Comparison of ENCODE assay signal across 16 cellular contexts in genomic region chr12:101086490-101086889, GRCh38.
DNase-seq lines count a peak whose midpoint lies in the region; ATAC-seq and TF ChIP-seq lines count a peak whose summit lies in the region.
"Had no signal": no experiment of that assay in that cellular context is flagged by ENCODE, and none has a peak within 500 bp of the region (broad histone marks: within the 10 kb centered on the region; RNA-seq: fewer than 3 reads in every experiment).

No MANE protein-coding gene starts in this region.

- H3K9me3 Mint-ChIP-seq in activated naive CD4-positive, alpha-beta T cell treated with anti-CD3 and anti-CD28 coated beads, Interleukin-2, amount 50 U/mL, for 72 hours = peaks cover 8 to 9% of the 10 kb centered on the region in 2 donors
- H3K9me3 Mint-ChIP-seq: central memory CD8-positive, alpha-beta T cell had no signal

- no peak for ATAC-seq in activated naive CD4-positive, alpha-beta T cell treated with anti-CD3 and anti-CD28 coated beads, Interleukin-2, amount 50 U/mL, for 72 hours
- ATAC-seq: upper lobe of right lung had no signal

- DNase-seq in NCI-H2171 treated with DMSO at 0.1 percent for 48 hours (lab: John Stamatoyannopoulos, UW) (peak; percentile 24), NCI-H2171 (lab: John Stamatoyannopoulos, UW) (no peak), RPMI8226 (peak; percentile 14), fibroblast of mammary gland (ENCODE audit: low read depth) (peak; percentile 61), skeletal muscle cell (ENCODE audit: low read depth) (peak; percentile 64), Kasumi-1 (lab: John Stamatoyannopoulos, UW) (no peak)
- no peak for DNase-seq in activated naive CD4-positive, alpha-beta T cell treated with anti-CD3 and anti-CD28 coated beads, Interleukin-2, amount 50 U/mL, for 72 hours (ENCODE audit: low spot score in 2 of 2)
- no peak for DNase-seq in activated CD4-positive, alpha-beta T cell treated with anti-CD3 and anti-CD28 coated beads for 1 hour
- DNase-seq: activated CD4-positive, alpha-beta T cell treated with anti-CD3 and anti-CD28 coated beads, Interleukin-2, amount 10 ng/mL, durations not matched to agents 24 days and 14 days; DMS153; immature natural killer cell; NCI-H345; stimulated activated CD8-positive, alpha-beta memory T cell treated with anti-CD3 and anti-CD28 coated beads, Interleukin-4, amount 100 ng/mL, for 48 hours; upper lobe of right lung had no signal

- no peak overlapping the region for H3K4me3 ChIP-seq in fibroblast of mammary gland (ENCODE audit: control insufficient read depth, low read depth, low read length)
- H3K4me3 ChIP-seq in skeletal muscle cell (ENCODE audit: low read depth, low read length) = no peak overlapping the region
- H3K4me3 ChIP-seq: esophagus muscularis mucosa, upper lobe of right lung had no signal

- no peaks in the 10 kb centered on the region for H3K36me3 Mint-ChIP-seq in activated naive CD4-positive, alpha-beta T cell treated with anti-CD3 and anti-CD28 coated beads, Interleukin-2, amount 50 U/mL, for 72 hours

- TF ChIP-seq CTCF in fibroblast of mammary gland (conservative IDR thresholded peaks at IDR 0.05; ENCODE audit: control insufficient read depth, insufficient read depth, low read depth, low read length) = no peak

- H3K27ac Mint-ChIP-seq in activated naive CD4-positive, alpha-beta T cell treated with anti-CD3 and anti-CD28 coated beads, Interleukin-2, amount 50 U/mL, for 72 hours = no peak overlapping the region
- H3K27ac Mint-ChIP-seq: activated CD4-positive, alpha-beta T cell treated with anti-CD3 and anti-CD28 coated beads, Interleukin-2, amount 10 ng/mL, durations not matched to agents 24 days and 14 days; immature natural killer cell had no signal

Comparison
In these comparisons a context has a peak if more than half of its experiments do, and no peak if none do; other contexts are left out.
1. DNase-seq: peak in NCI-H2171 treated with DMSO at 0.1 percent for 48 hours (single experiment), RPMI8226 (single experiment), fibroblast of mammary gland (single experiment) and skeletal muscle cell (single experiment); none in NCI-H2171 (single experiment), Kasumi-1 (0 of 2), activated naive CD4-positive, alpha-beta T cell treated with anti-CD3 and anti-CD28 coated beads, Interleukin-2, amount 50 U/mL, for 72 hours (0 of 2) and activated CD4-positive, alpha-beta T cell treated with anti-CD3 and anti-CD28 coated beads for 1 hour (single experiment).